In genomic region chr2:158699323-158699722, GRCh38 we compare ENCODE assay signal across 29 cellular contexts.
"Had no signal": no experiment of that assay in that cellular context is flagged by ENCODE, and none has a peak within 500 bp of the region (broad histone marks: within the 10 kb centered on the region; RNA-seq: fewer than 3 reads in every experiment).

No MANE protein-coding gene starts in this region.

- H3K27me3 ChIP-seq: gastrocnemius medialis, heart left ventricle had no signal

- DNase-seq: activated CD4-positive, alpha-beta memory T cell treated with anti-CD3 and anti-CD28 coated beads for 36 hours; activated CD4-positive, alpha-beta T cell treated with anti-CD3 and anti-CD28 coated beads for 36 hours; activated CD4-positive, alpha-beta T cell treated with anti-CD3 and anti-CD28 coated beads, Interleukin-2, amount 10 ng/mL, durations not matched to agents 24 days and 14 days; activated CD4-positive, CD25-positive, alpha-beta regulatory T cell; activated CD4-positive, CD25-positive, alpha-beta regulatory T cell treated with anti-CD3 and anti-CD28 coated beads, Interleukin-2, amount 50 U/mL, for 72 hours; activated CD8-positive, alpha-beta memory T cell treated with anti-CD3 and anti-CD28 coated beads, Interleukin-2, amount 10 ng/mL, durations not matched to agents 7 days and 5 days; activated CD8-positive, alpha-beta memory T cell treated with anti-CD3 and anti-CD28 coated beads, Interleukin-2, amount 50 U/mL, for 4 hours; activated CD8-positive, alpha-beta T cell treated with anti-CD3 and anti-CD28 coated beads, Interleukin-2, amount 10 ng/mL, durations not matched to agents 7 days and 5 days; activated gamma-delta T cell; activated naive CD4-positive, alpha-beta T cell; activated naive CD4-positive, alpha-beta T cell treated with anti-CD3 and anti-CD28 coated beads, Interleukin-2, amount 10 ng/mL, durations not matched to agents 7 days and 5 days; activated naive CD8-positive, alpha-beta T cell treated with anti-CD3 and anti-CD28 coated beads, Interleukin-2, amount 10 ng/mL, durations not matched to agents 7 days and 5 days; activated T-cell treated with anti-CD3 and anti-CD28 coated beads, Interleukin-2, amount 50 U/mL, for 24 hours; activated T-cell treated with anti-CD3 and anti-CD28 coated beads, Interleukin-2, amount 50 U/mL, for 72 hours; dorsolateral prefrontal cortex; effector memory CD4-positive, alpha-beta T cell; endodermal cell; foreskin keratinocyte; gastrocnemius medialis; glutamatergic neuron; heart left ventricle; T-helper 1 cell; T-helper 17 cell; T1000; WERI-Rb-1 had no signal

- H3K36me3 ChIP-seq: gastrocnemius medialis, heart left ventricle, WERI-Rb-1 had no signal

- FAIRE-seq: astrocyte had no signal

- H3K4me1 ChIP-seq: foreskin keratinocyte, gastrocnemius medialis, heart left ventricle had no signal

- H3K27ac ChIP-seq: coronary artery, dorsolateral prefrontal cortex, foreskin keratinocyte, gastrocnemius medialis, heart left ventricle, WERI-Rb-1 had no signal

- H3K9me3 ChIP-seq: gastrocnemius medialis had no signal

- H3K4me3 ChIP-seq: coronary artery, dorsolateral prefrontal cortex, gastrocnemius medialis, heart left ventricle had no signal

- ATAC-seq: activated CD4-positive, alpha-beta T cell treated with anti-CD3 and anti-CD28 coated beads for 36 hours; activated CD8-positive, alpha-beta memory T cell treated with anti-CD3 and anti-CD28 coated beads, Interleukin-2, amount 10 ng/mL, durations not matched to agents 7 days and 5 days; activated CD8-positive, alpha-beta T cell treated with anti-CD3 and anti-CD28 coated beads, Interleukin-2, amount 10 ng/mL, durations not matched to agents 7 days and 5 days; activated naive CD4-positive, alpha-beta T cell treated with anti-CD3 and anti-CD28 coated beads, Interleukin-2, amount 50 U/mL, for 72 hours; activated T-cell treated with anti-CD3 and anti-CD28 coated beads, Interleukin-2, amount 50 U/mL, for 72 hours; esophagus mucosa; foreskin keratinocyte; gastrocnemius medialis; heart left ventricle; T-helper 17 cell had no signal
